In the genomic region with DNA sequence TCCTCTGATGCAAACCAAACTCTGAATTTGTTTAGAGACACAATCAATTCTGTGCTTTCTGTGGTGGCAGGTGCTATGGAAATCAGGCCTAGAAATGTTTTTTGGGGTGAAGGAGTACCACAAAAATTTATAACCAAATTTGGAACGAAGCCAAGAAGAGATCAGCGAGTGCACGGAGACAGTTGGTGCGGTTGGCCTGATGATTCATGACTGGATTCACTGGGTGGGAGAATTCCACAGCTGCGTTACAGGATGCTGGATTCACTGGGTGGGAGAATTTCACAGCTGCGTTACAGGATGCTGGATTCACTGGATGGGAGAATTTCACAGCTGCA, we compare ENCODE assay signal across 18 cellular contexts.
DNase-seq lines count a peak whose midpoint lies in the region; ATAC-seq, FAIRE-seq and TF ChIP-seq lines count a peak whose summit lies in the region.
"Had no signal": no experiment of that assay in that cellular context is flagged by ENCODE, and none has a peak within 500 bp of the region (broad histone marks: within the 10 kb centered on the region; RNA-seq: fewer than 3 reads in every experiment).

No MANE protein-coding gene starts in this region.

- CTCF ChIA-PET in activated CD8-positive, alpha-beta memory T cell treated with anti-CD3 and anti-CD28 coated beads, Interleukin-2, amount 10 ng/mL, durations not matched to agents 7 days and 5 days (lab: Charles Lee): no interaction called here
- CTCF ChIA-PET in K562 (lab: Yijun Ruan, JAX; ENCODE audit: low intra/inter-chr PET ratio): interaction anchor here (1.9 kb wide), 1 partner anchor 254 kb away, joined by 10 read pairs; no protein-coding TSS in a partner anchor

- TF ChIP-seq CTCF in K562 (IDR thresholded peaks at IDR 0.05 in 2 of 3, conservative IDR thresholded peaks at IDR 0.05 in 1 of 3; ENCODE audit: insufficient read depth in 2 of 3, low read depth in 1 of 3, low read length in 3 of 3): no peak
- no peak for TF ChIP-seq CTCF in osteocyte (IDR thresholded peaks at IDR 0.05)
- TF ChIP-seq CTCF in foreskin fibroblast (IDR thresholded peaks at IDR 0.05; ENCODE audit: low read depth, low read length): no peak

- no peaks in the 10 kb centered on the region for H3K79me2 ChIP-seq in K562 (ENCODE audit: control insufficient read depth, insufficient read depth, low read length)

- intact Hi-C loops in K562 (cut with micrococcal nuclease): no loop called here

- H3K9me3 ChIP-seq in K562 (replicated peaks; ENCODE audit: control insufficient read depth, insufficient read depth, low read depth, low read length): no peaks in the 10 kb centered on the region
- H3K9me3 ChIP-seq: A549, Caco-2, HAP-1 had no signal

- H3K27ac Mint-ChIP-seq in activated CD8-positive, alpha-beta memory T cell treated with anti-CD3 and anti-CD28 coated beads, Interleukin-2, amount 10 ng/mL, durations not matched to agents 7 days and 5 days: no peak overlapping the region
- H3K27ac Mint-ChIP-seq in osteocyte (ENCODE audit: unreplicated experiment): no peak overlapping the region
- H3K27ac Mint-ChIP-seq: CD4-positive, alpha-beta T cell had no signal

- no peak overlapping the region for H2AFZ ChIP-seq in K562 (ENCODE audit: low read depth, low read length)
- H2AFZ ChIP-seq: GM23248 had no signal

- BruUV-seq in K562 (replicated peaks; lab: Mats Ljungman, UMichigan): no TSS peak

- no peaks in the 10 kb centered on the region for H3K9me1 ChIP-seq in K562 (ENCODE audit: control insufficient read depth, insufficient read depth, low read length)

- no peak for TF ChIP-seq RAD21 in K562 (CRISPR knock-in tag; conservative IDR thresholded peaks at IDR 0.05 in 1 of 2, IDR thresholded peaks at IDR 0.05 in 1 of 2)

- no peak for TF ChIP-seq POLR2A in K562 (conservative IDR thresholded peaks at IDR 0.05)

- peaks cover 4% of the 10 kb centered on the region for H3K27me3 Mint-ChIP-seq in activated CD8-positive, alpha-beta memory T cell treated with anti-CD3 and anti-CD28 coated beads, Interleukin-2, amount 10 ng/mL, durations not matched to agents 7 days and 5 days
- peaks cover 2% of the 10 kb centered on the region for H3K27me3 Mint-ChIP-seq in osteocyte (ENCODE audit: unreplicated experiment)

- H3K4me3 ChIP-seq in K562: no peak overlapping the region
- no peak overlapping the region for H3K4me3 ChIP-seq in foreskin fibroblast (ENCODE audit: low read depth in 1 of 2, low read length in 2 of 2)
- H3K4me3 ChIP-seq: A549, GM23248, HAP-1 had no signal

- H3K27me3 ChIP-seq in K562 (ENCODE audit: control insufficient read depth in 2 of 2, insufficient read depth in 2 of 2, low read length in 2 of 2): peaks cover 13 to 50% of the 10 kb centered on the region in 2 experiments; a peak in 4 of 5 replicates

- H3K9me3 Mint-ChIP-seq in activated CD8-positive, alpha-beta memory T cell treated with anti-CD3 and anti-CD28 coated beads, Interleukin-2, amount 10 ng/mL, durations not matched to agents 7 days and 5 days (ENCODE audit: low read depth): no peaks in the 10 kb centered on the region
- H3K9me3 Mint-ChIP-seq in osteocyte (ENCODE audit: unreplicated experiment): no peaks in the 10 kb centered on the region
- H3K9me3 Mint-ChIP-seq: CD4-positive, alpha-beta T cell had no signal

- no peak for ATAC-seq in activated CD8-positive, alpha-beta memory T cell treated with anti-CD3 and anti-CD28 coated beads, Interleukin-2, amount 10 ng/mL, durations not matched to agents 7 days and 5 days
- ATAC-seq in K562 (no peak), HG03196 (IDR thresholded peaks at IDR 0.05; ENCODE audit: unreplicated experiment) (no peak)

- no peak overlapping the region for H3K4me2 ChIP-seq in K562 (ENCODE audit: insufficient read depth, low read length)
- H3K4me2 ChIP-seq: A549 had no signal

- H3K36me3 Mint-ChIP-seq in activated CD8-positive, alpha-beta memory T cell treated with anti-CD3 and anti-CD28 coated beads, Interleukin-2, amount 10 ng/mL, durations not matched to agents 7 days and 5 days: no peaks in the 10 kb centered on the region
- H3K36me3 Mint-ChIP-seq in osteocyte (ENCODE audit: unreplicated experiment): no peaks in the 10 kb centered on the region

- FAIRE-seq in K562 (lab: Jason Lieb, UNC): no peak
- FAIRE-seq: A549, D721Med, G401.6, GM12891, GM19239 had no signal

- H3K4me1 Mint-ChIP-seq in activated CD8-positive, alpha-beta memory T cell treated with anti-CD3 and anti-CD28 coated beads, Interleukin-2, amount 10 ng/mL, durations not matched to agents 7 days and 5 days: no peaks in the 10 kb centered on the region
- H3K4me1 Mint-ChIP-seq in osteocyte (ENCODE audit: unreplicated experiment): no peaks in the 10 kb centered on the region

- H3K4me1 ChIP-seq in K562 (replicated peaks in 1 of 2; ENCODE audit: control insufficient read depth in 2 of 2, insufficient read depth in 2 of 2, low read length in 2 of 2): no peaks in the 10 kb centered on the region
- H3K4me1 ChIP-seq: A549, Caco-2, HAP-1 had no signal

- 2% methylated on average over 6 of the region's 6 CpGs for WGBS in K562 (ENCODE audit: insufficient coverage, low coverage, missing lambda C conversion rate)

- POLR2A ChIA-PET in K562 (lab: Yijun Ruan, JAX): interaction anchor here (0.6 kb wide), 1 partner anchor 263 kb away, joined by 3 read pairs; no protein-coding TSS in a partner anchor

- H3K4me3 Mint-ChIP-seq in activated CD8-positive, alpha-beta memory T cell treated with anti-CD3 and anti-CD28 coated beads, Interleukin-2, amount 10 ng/mL, durations not matched to agents 7 days and 5 days: no peak overlapping the region
- no peak overlapping the region for H3K4me3 Mint-ChIP-seq in osteocyte (ENCODE audit: unreplicated experiment)
- H3K4me3 Mint-ChIP-seq: CD4-positive, alpha-beta T cell had no signal

- H4K20me1 ChIP-seq in K562 (replicated peaks; ENCODE audit: control insufficient read depth, insufficient read depth, low read length): no peaks in the 10 kb centered on the region; the same call in 1 of the 2 replicates

- no peaks in the 10 kb centered on the region for H3K36me3 ChIP-seq in K562 (ENCODE audit: control insufficient read depth, insufficient read depth, low read length)
- H3K36me3 ChIP-seq: HAP-1 had no signal

- H3K9ac ChIP-seq in K562 (ENCODE audit: insufficient read depth in 1 of 2, low read depth in 2 of 2, low read length in 2 of 2): no peak overlapping the region
- H3K9ac ChIP-seq: GM23248 had no signal

- DNase-seq in activated CD8-positive, alpha-beta memory T cell treated with anti-CD3 and anti-CD28 coated beads, Interleukin-2, amount 10 ng/mL, durations not matched to agents 7 days and 5 days: peak; percentile 12
- no peak for DNase-seq in activated CD8-positive, alpha-beta memory T cell treated with anti-CD3 and anti-CD28 coated beads, Interleukin-2, amount 50 U/mL, for 48 hours
- no peak for DNase-seq in K562 (ENCODE audit: extremely low read depth in 1 of 4, low spot score in 3 of 4)
- peak; percentile 30 for DNase-seq in osteocyte (ENCODE audit: extremely low spot score, unreplicated experiment)
- DNase-seq in foreskin fibroblast: no peak
- DNase-seq in stimulated activated CD8-positive, alpha-beta memory T cell treated with anti-CD3 and anti-CD28 coated beads, Interleukin-4, amount 100 ng/mL, for 48 hours: no peak
- DNase-seq: Caco-2; CD4-positive, alpha-beta T cell; GM23248 had no signal

- TF ChIP-seq EP300 in K562 (IDR thresholded peaks at IDR 0.05; ENCODE audit: low read length): no peak

- H3K27ac ChIP-seq in K562 (ENCODE audit: extremely low read depth, low read depth, low read length): no peak overlapping the region
- H3K27ac ChIP-seq: 22Rv1, A549, C4-2B, GM23248 had no signal

- in situ Hi-C loops in K562 (cut with MboI): no loop called here

TF ChIP-seq in K562, 482 proteins besides CTCF, POLR2A, EP300 and RAD21:
- TF ChIP-seq NFIC (IDR thresholded peaks at IDR 0.05) (peak; percentile 77), HLTF (IDR thresholded peaks at IDR 0.05) (no peak)
TF ChIP-seq in K562: peak in this region for 1.

Comparison
In these comparisons a context has a peak if more than half of its experiments do, and no peak if none do; other contexts are left out.
1. DNase-seq: peak in activated CD8-positive, alpha-beta memory T cell treated with anti-CD3 and anti-CD28 coated beads, Interleukin-2, amount 10 ng/mL, durations not matched to agents 7 days and 5 days (single experiment) and osteocyte (single experiment); none in activated CD8-positive, alpha-beta memory T cell treated with anti-CD3 and anti-CD28 coated beads, Interleukin-2, amount 50 U/mL, for 48 hours (single experiment), K562 (0 of 4), foreskin fibroblast (0 of 2) and stimulated activated CD8-positive, alpha-beta memory T cell treated with anti-CD3 and anti-CD28 coated beads, Interleukin-4, amount 100 ng/mL, for 48 hours (single experiment).